Comparison of ENCODE assay signal across 1 cellular context in the genomic region with DNA sequence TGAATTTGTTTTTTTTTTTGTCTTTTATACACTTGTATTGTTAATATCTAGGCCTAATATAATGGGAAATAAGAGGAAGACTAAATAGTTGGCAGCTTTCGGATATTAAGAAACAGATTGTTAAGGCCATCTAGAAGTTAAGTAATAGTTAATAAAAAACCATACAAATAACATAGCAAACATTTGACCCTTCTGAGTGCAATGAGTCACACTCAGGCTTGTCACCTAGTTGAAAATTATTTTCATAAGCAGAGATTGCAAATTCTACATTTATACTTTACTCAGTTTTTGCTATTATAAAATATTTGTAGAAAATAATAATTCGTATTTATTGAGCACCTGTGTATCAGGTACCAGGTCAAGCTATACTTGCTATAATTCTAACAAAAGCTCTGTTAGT.
TF ChIP-seq lines count a peak whose summit lies in the region.

No MANE protein-coding gene starts in this region.

TF ChIP-seq in GM23338, 12 proteins besides CTCF, POLR2A, EP300 and RAD21 (continued from another document):
- TF ChIP-seq, protein P1, sequence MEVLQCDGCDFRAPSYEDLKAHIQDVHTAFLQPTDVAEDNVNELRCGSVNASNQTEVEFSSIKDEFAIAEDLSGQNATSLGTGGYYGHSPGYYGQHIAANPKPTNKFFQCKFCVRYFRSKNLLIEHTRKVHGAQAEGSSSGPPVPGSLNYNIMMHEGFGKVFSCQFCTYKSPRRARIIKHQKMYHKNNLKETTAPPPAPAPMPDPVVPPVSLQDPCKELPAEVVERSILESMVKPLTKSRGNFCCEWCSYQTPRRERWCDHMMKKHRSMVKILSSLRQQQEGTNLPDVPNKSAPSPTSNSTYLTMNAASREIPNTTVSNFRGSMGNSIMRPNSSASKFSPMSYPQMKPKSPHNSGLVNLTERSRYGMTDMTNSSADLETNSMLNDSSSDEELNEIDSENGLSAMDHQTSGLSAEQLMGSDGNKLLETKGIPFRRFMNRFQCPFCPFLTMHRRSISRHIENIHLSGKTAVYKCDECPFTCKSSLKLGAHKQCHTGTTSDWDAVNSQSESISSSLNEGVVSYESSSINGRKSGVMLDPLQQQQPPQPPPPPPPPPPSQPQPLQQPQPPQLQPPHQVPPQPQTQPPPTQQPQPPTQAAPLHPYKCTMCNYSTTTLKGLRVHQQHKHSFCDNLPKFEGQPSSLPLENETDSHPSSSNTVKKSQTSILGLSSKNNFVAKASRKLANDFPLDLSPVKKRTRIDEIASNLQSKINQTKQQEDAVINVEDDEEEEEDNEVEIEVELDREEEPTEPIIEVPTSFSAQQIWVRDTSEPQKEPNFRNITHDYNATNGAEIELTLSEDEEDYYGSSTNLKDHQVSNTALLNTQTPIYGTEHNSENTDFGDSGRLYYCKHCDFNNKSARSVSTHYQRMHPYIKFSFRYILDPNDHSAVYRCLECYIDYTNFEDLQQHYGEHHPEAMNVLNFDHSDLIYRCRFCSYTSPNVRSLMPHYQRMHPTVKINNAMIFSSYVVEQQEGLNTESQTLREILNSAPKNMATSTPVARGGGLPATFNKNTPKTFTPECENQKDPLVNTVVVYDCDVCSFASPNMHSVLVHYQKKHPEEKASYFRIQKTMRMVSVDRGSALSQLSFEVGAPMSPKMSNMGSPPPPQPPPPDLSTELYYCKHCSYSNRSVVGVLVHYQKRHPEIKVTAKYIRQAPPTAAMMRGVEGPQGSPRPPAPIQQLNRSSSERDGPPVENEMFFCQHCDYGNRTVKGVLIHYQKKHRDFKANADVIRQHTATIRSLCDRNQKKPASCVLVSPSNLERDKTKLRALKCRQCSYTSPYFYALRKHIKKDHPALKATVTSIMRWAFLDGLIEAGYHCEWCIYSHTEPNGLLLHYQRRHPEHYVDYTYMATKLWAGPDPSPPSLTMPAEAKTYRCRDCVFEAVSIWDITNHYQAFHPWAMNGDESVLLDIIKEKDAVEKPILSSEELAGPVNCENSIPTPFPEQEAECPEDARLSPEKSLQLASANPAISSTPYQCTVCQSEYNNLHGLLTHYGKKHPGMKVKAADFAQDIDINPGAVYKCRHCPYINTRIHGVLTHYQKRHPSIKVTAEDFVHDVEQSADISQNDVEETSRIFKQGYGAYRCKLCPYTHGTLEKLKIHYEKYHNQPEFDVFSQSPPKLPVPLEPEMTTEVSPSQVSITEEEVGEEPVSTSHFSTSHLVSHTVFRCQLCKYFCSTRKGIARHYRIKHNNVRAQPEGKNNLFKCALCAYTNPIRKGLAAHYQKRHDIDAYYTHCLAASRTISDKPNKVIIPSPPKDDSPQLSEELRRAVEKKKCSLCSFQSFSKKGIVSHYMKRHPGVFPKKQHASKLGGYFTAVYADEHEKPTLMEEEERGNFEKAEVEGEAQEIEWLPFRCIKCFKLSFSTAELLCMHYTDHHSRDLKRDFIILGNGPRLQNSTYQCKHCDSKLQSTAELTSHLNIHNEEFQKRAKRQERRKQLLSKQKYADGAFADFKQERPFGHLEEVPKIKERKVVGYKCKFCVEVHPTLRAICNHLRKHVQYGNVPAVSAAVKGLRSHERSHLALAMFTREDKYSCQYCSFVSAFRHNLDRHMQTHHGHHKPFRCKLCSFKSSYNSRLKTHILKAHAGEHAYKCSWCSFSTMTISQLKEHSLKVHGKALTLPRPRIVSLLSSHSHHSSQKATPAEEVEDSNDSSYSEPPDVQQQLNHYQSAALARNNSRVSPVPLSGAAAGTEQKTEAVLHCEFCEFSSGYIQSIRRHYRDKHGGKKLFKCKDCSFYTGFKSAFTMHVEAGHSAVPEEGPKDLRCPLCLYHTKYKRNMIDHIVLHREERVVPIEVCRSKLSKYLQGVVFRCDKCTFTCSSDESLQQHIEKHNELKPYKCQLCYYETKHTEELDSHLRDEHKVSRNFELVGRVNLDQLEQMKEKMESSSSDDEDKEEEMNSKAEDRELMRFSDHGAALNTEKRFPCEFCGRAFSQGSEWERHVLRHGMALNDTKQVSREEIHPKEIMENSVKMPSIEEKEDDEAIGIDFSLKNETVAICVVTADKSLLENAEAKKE (CRISPR knock-in tag; IDR thresholded peaks at IDR 0.05), result no peak
- TF ChIP-seq EZH2 (IDR thresholded peaks at IDR 0.05; ENCODE audit: low read depth, unreplicated experiment), result no peak
- TF ChIP-seq JUNB (IDR thresholded peaks at IDR 0.05; ENCODE audit: unreplicated experiment), result no peak
- TF ChIP-seq, protein P2, sequence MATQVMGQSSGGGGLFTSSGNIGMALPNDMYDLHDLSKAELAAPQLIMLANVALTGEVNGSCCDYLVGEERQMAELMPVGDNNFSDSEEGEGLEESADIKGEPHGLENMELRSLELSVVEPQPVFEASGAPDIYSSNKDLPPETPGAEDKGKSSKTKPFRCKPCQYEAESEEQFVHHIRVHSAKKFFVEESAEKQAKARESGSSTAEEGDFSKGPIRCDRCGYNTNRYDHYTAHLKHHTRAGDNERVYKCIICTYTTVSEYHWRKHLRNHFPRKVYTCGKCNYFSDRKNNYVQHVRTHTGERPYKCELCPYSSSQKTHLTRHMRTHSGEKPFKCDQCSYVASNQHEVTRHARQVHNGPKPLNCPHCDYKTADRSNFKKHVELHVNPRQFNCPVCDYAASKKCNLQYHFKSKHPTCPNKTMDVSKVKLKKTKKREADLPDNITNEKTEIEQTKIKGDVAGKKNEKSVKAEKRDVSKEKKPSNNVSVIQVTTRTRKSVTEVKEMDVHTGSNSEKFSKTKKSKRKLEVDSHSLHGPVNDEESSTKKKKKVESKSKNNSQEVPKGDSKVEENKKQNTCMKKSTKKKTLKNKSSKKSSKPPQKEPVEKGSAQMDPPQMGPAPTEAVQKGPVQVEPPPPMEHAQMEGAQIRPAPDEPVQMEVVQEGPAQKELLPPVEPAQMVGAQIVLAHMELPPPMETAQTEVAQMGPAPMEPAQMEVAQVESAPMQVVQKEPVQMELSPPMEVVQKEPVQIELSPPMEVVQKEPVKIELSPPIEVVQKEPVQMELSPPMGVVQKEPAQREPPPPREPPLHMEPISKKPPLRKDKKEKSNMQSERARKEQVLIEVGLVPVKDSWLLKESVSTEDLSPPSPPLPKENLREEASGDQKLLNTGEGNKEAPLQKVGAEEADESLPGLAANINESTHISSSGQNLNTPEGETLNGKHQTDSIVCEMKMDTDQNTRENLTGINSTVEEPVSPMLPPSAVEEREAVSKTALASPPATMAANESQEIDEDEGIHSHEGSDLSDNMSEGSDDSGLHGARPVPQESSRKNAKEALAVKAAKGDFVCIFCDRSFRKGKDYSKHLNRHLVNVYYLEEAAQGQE (IDR thresholded peaks at IDR 0.05; ENCODE audit: unreplicated experiment), result no peak
- TF ChIP-seq ZNF114 (CRISPR knock-in tag; IDR thresholded peaks at IDR 0.05), result no peak
- no peak for TF ChIP-seq STAT1 (IDR thresholded peaks at IDR 0.05; ENCODE audit: unreplicated experiment)
